In genomic region chr11:46846510-46846830, GRCh38 we compare ENCODE assay signal across 8 cellular contexts. TPM values are rescaled to one million over a fixed set of nuclear protein-coding genes. Genes with fewer than 3 reads are reported as not detected.
DNase-seq lines count a peak whose midpoint lies in the region; ATAC-seq and TF ChIP-seq lines count a peak whose summit lies in the region.

No MANE protein-coding gene starts in this region.

- no peaks in the 10 kb centered on the region for H3K36me3 ChIP-seq in mammary epithelial cell (ENCODE audit: insufficient read depth, low read length)

- dilution Hi-C loops in mammary epithelial cell (cut with HindIII; ENCODE audit: low sequenced_read_pairs), result no loop called here

- peaks cover 4% of the 10 kb centered on the region for H3K4me1 ChIP-seq in mammary epithelial cell (ENCODE audit: insufficient read depth, low read length)

- peak overlapping the region; percentile 28 for H3K27ac ChIP-seq in mammary epithelial cell (ENCODE audit: insufficient read depth, low read depth, low read length)

- H3K4me3 ChIP-seq in mammary epithelial cell (replicated peaks in 1 of 3; ENCODE audit: insufficient read depth in 1 of 3, low read depth in 2 of 3, low read length in 3 of 3), result peak overlapping the region; percentile 77 to 90 (median 87)

- peaks cover 6% of the 10 kb centered on the region for H3K36me3 Mint-ChIP-seq in natural killer cell treated with Interleukin-12 subunit alpha and Interleukin-12 subunit beta and Interleukin-15 and Interleukin-18, amount 100 ng/mL, for 72 hours

- H3K9ac ChIP-seq in mammary epithelial cell (ENCODE audit: insufficient read depth, low read length), result peak overlapping the region; percentile 87

- H3K9me3 ChIP-seq in mammary epithelial cell (replicated peaks; ENCODE audit: insufficient read depth, low read length), result no peaks in the 10 kb centered on the region

- H3K4me3 Mint-ChIP-seq in natural killer cell treated with Interleukin-12 subunit alpha and Interleukin-12 subunit beta and Interleukin-15 and Interleukin-18, amount 100 ng/mL, for 72 hours, result peak overlapping the region; percentile 87

- peak overlapping the region; percentile 90 to 94 for H3K27ac Mint-ChIP-seq in natural killer cell treated with Interleukin-12 subunit alpha and Interleukin-12 subunit beta and Interleukin-15 and Interleukin-18, amount 100 ng/mL, for 72 hours

- no peak for TF ChIP-seq CTCF in mammary epithelial cell (conservative IDR thresholded peaks at IDR 0.05 in 1 of 2, IDR thresholded peaks at IDR 0.05 in 1 of 2; ENCODE audit: extremely low read depth in 1 of 2, insufficient read depth in 1 of 2, low read depth in 1 of 2, low read length in 2 of 2)

- peak; percentile 18 for ATAC-seq in GM18907 (IDR thresholded peaks at IDR 0.05; ENCODE audit: unreplicated experiment)
- ATAC-seq in HG03432 (IDR thresholded peaks at IDR 0.05; ENCODE audit: unreplicated experiment), result peak; percentile 12
- ATAC-seq in natural killer cell treated with Interleukin-12 subunit alpha and Interleukin-12 subunit beta and Interleukin-15 and Interleukin-18, amount 100 ng/mL, for 72 hours, result peak in 1 of 2 donors; percentile 0

- H3K4me1 Mint-ChIP-seq in natural killer cell treated with Interleukin-12 subunit alpha and Interleukin-12 subunit beta and Interleukin-15 and Interleukin-18, amount 100 ng/mL, for 72 hours (ENCODE audit: low read depth in 2 of 2), result peaks cover 30 to 38% of the 10 kb centered on the region in 2 donors

- H3K27me3 ChIP-seq in mammary epithelial cell (ENCODE audit: insufficient read depth, low read length), result no peaks in the 10 kb centered on the region

- BruUV-seq in mammary epithelial cell (replicated peaks; lab: Mats Ljungman, UMichigan), result TSS peak; percentile 86

- CTCF ChIA-PET in mammary epithelial cell (lab: Charles Lee; ENCODE audit: low non-redundant PET), result no interaction called here

- intact Hi-C loops in mammary epithelial cell (cut with micrococcal nuclease), result no loop called here

- 0% methylated on average over 6 of the region's 6 CpGs for WGBS in mammary epithelial cell (ENCODE audit: low coverage, missing lambda C conversion rate)

- peak overlapping the region; percentile 87 for H3K4me2 ChIP-seq in mammary epithelial cell (ENCODE audit: insufficient read depth, low read depth, low read length)

- peak overlapping the region; percentile 95 for H2AFZ ChIP-seq in mammary epithelial cell (ENCODE audit: low read depth, low read length)

- no peaks in the 10 kb centered on the region for H3K9me3 Mint-ChIP-seq in natural killer cell treated with Interleukin-12 subunit alpha and Interleukin-12 subunit beta and Interleukin-15 and Interleukin-18, amount 100 ng/mL, for 72 hours

- peaks cover 49% of the 10 kb centered on the region for H3K79me2 ChIP-seq in mammary epithelial cell (ENCODE audit: insufficient read depth, low read length)

- DNase-seq in mammary epithelial cell (no peak), NOMO-1 treated with dmso at 0.1 percent for 144 hours (lab: John Stamatoyannopoulos, UW; ENCODE audit: unreplicated experiment) (no peak), HT-29 (ENCODE audit: low spot score) (no peak), pons (ENCODE audit: low spot score) (no peak), putamen (ENCODE audit: low spot score) (no peak)
- no peak for DNase-seq in natural killer cell treated with Interleukin-12 subunit alpha and Interleukin-12 subunit beta and Interleukin-15 and Interleukin-18, amount 100 ng/mL, for 72 hours (ENCODE audit: low spot score)

- H3K27me3 Mint-ChIP-seq in natural killer cell treated with Interleukin-12 subunit alpha and Interleukin-12 subunit beta and Interleukin-15 and Interleukin-18, amount 100 ng/mL, for 72 hours, result peaks cover 0 to 2% of the 10 kb centered on the region in 2 donors

- in situ Hi-C loops in mammary epithelial cell (cut with MboI; ENCODE audit: low sequenced_read_pairs in 2 of 2), result no loop called here

- no peaks in the 10 kb centered on the region for H4K20me1 ChIP-seq in mammary epithelial cell (ENCODE audit: insufficient read depth, low read length)

RNA-seq across cellular contexts. Expression of gene CKAP5, which starts 0.4 kb away (rescaled TPM):
- 100 to 1,000 TPM in 1 of 2 donors, 10 to 100 TPM in 1; 60.3 to 128 TPM for total RNA-seq in mammary epithelial cell
- polyA plus RNA-seq in mammary epithelial cell, result 60.0 TPM
- polyA minus RNA-seq in mammary epithelial cell, result 110 TPM
- 100 to 1,000 TPM in 1 of 2 donors, 10 to 100 TPM in 1; 98.1 to 164 TPM for total RNA-seq in natural killer cell treated with Interleukin-12 subunit alpha and Interleukin-12 subunit beta and Interleukin-15 and Interleukin-18, amount 100 ng/mL, for 72 hours
- 62.7 and 76.0 TPM in 2 replicates for total RNA-seq in HT-29 (2014; rRNA removed; shearing (Covaris generic))
